ENCODE assay signal across 20 cellular contexts in genomic region chr3:136276049-136276755, GRCh38. TPM values are rescaled to one million over a fixed set of nuclear protein-coding genes. Genes with fewer than 3 reads are reported as not detected.
DNase-seq lines count a peak whose midpoint lies in the region; TF ChIP-seq lines count a peak whose summit lies in the region.
"Had no signal": no experiment of that assay in that cellular context is flagged by ENCODE, and none has a peak within 500 bp of the region (broad histone marks: within the 10 kb centered on the region; RNA-seq: fewer than 3 reads in every experiment).

No MANE protein-coding gene starts in this region.

- H3K27me3 ChIP-seq in WERI-Rb-1 (ENCODE audit: insufficient read depth, low read depth, severe bottlenecking): no peaks in the 10 kb centered on the region

- intact Hi-C loops in activated CD4-positive, alpha-beta T cell treated with anti-CD3 and anti-CD28 coated beads, Interleukin-2, amount 10 ng/mL, durations not matched to agents 24 days and 14 days (cut with micrococcal nuclease): no loop called here
- intact Hi-C loops in head of caudate nucleus (cut with DNase I): no loop called here

- H3K9me3 Mint-ChIP-seq in activated CD4-positive, alpha-beta T cell treated with anti-CD3 and anti-CD28 coated beads, Interleukin-2, amount 10 ng/mL, durations not matched to agents 24 days and 14 days: peaks cover 21% of the 10 kb centered on the region

- H3K4me1 Mint-ChIP-seq in activated CD4-positive, alpha-beta T cell treated with anti-CD3 and anti-CD28 coated beads, Interleukin-2, amount 10 ng/mL, durations not matched to agents 24 days and 14 days: peaks cover 5% of the 10 kb centered on the region
- H3K4me1 Mint-ChIP-seq: neural crest cell had no signal

- H3K36me3 Mint-ChIP-seq in activated CD4-positive, alpha-beta T cell treated with anti-CD3 and anti-CD28 coated beads, Interleukin-2, amount 10 ng/mL, durations not matched to agents 24 days and 14 days (ENCODE audit: low read depth): peaks cover 45% of the 10 kb centered on the region

- peak; percentile 36 for DNase-seq in activated CD4-positive, alpha-beta T cell treated with anti-CD3 and anti-CD28 coated beads, Interleukin-2, amount 10 ng/mL, durations not matched to agents 24 days and 14 days
- DNase-seq in activated CD4-positive, alpha-beta T cell treated with anti-CD3 and anti-CD28 coated beads for 48 hours: no peak
- DNase-seq in WERI-Rb-1 (no peak), epithelial cell of prostate (ENCODE audit: low read depth, low spot score) (peak; percentile 20), substantia nigra (lab: John Stamatoyannopoulos, UW) (no peak), NOMO-1 treated with DMSO at 0.1 percent for 48 hours (lab: John Stamatoyannopoulos, UW; ENCODE audit: unreplicated experiment) (no peak), NCI-H345 (lab: John Stamatoyannopoulos, UW) (no peak), head of caudate nucleus (no peak)
- DNase-seq: activated B cell treated with CpG ODN at 0.5 μM for 24 hours; activated T-cell treated with anti-CD3 and anti-CD28 coated beads, Interleukin-2, amount 50 U/mL, for 72 hours; DND-41; effector CD8-positive, alpha-beta T cell; GM23248; KBM-7; NCI-H524; SIG-M5; T-helper 17 cell had no signal

- peaks cover 12% of the 10 kb centered on the region for H3K36me3 ChIP-seq in WERI-Rb-1
- H3K36me3 ChIP-seq: thoracic aorta had no signal

- no peak overlapping the region for H3K4me3 ChIP-seq in WERI-Rb-1 (ENCODE audit: low read depth, low read length)
- H3K4me3 ChIP-seq: GM23248, thoracic aorta had no signal

- H3K9me3 ChIP-seq in WERI-Rb-1 (ENCODE audit: severe bottlenecking): peaks cover 2% of the 10 kb centered on the region

- H3K27me3 Mint-ChIP-seq in activated CD4-positive, alpha-beta T cell treated with anti-CD3 and anti-CD28 coated beads, Interleukin-2, amount 10 ng/mL, durations not matched to agents 24 days and 14 days: no peaks in the 10 kb centered on the region
- H3K27me3 Mint-ChIP-seq: activated B cell treated with CpG ODN at 0.5 μM for 24 hours; activated naive CD8-positive, alpha-beta T cell; T-helper 17 cell had no signal

- 0 out of 2 replicates have a peak, but pooled peaks have one; percentile 1 for TF ChIP-seq CTCF in WERI-Rb-1 (IDR thresholded peaks at IDR 0.05; ENCODE audit: low read depth, low read length)

- H3K27ac ChIP-seq in WERI-Rb-1 (no peak overlapping the region), epithelial cell of prostate (peak overlapping the region; percentile 28), substantia nigra (ENCODE audit: low read depth, low read length, poor library complexity, severe bottlenecking) (peak overlapping the region; percentile 17)
- H3K27ac ChIP-seq: GM23248, thoracic aorta had no signal

- H3K4me3 Mint-ChIP-seq in activated CD4-positive, alpha-beta T cell treated with anti-CD3 and anti-CD28 coated beads, Interleukin-2, amount 10 ng/mL, durations not matched to agents 24 days and 14 days: no peak overlapping the region
- H3K4me3 Mint-ChIP-seq: activated B cell treated with CpG ODN at 0.5 μM for 24 hours; activated naive CD8-positive, alpha-beta T cell; activated T-cell treated with anti-CD3 and anti-CD28 coated beads, Interleukin-2, amount 50 U/mL, for 72 hours; neural crest cell; T-helper 17 cell had no signal

- H3K27ac Mint-ChIP-seq in activated CD4-positive, alpha-beta T cell treated with anti-CD3 and anti-CD28 coated beads, Interleukin-2, amount 10 ng/mL, durations not matched to agents 24 days and 14 days: no peak overlapping the region
- H3K27ac Mint-ChIP-seq: activated B cell treated with CpG ODN at 0.5 μM for 24 hours; activated naive CD8-positive, alpha-beta T cell; activated T-cell treated with anti-CD3 and anti-CD28 coated beads, Interleukin-2, amount 50 U/mL, for 72 hours had no signal

RNA-seq across cellular contexts. Expression of gene PCCB, which starts 26.1 kb away (rescaled TPM):
- total RNA-seq in activated CD4-positive, alpha-beta T cell treated with anti-CD3 and anti-CD28 coated beads, Interleukin-2, amount 10 ng/mL, durations not matched to agents 24 days and 14 days: 45.4 and 55.9 TPM in 2 replicates

Comparison
In these comparisons a context has a peak if more than half of its experiments do, and no peak if none do; other contexts are left out.
1. DNase-seq: peak in activated CD4-positive, alpha-beta T cell treated with anti-CD3 and anti-CD28 coated beads, Interleukin-2, amount 10 ng/mL, durations not matched to agents 24 days and 14 days (single experiment) and epithelial cell of prostate (single experiment); none in activated CD4-positive, alpha-beta T cell treated with anti-CD3 and anti-CD28 coated beads for 48 hours (single experiment), WERI-Rb-1 (single experiment), substantia nigra (0 of 49), NOMO-1 treated with DMSO at 0.1 percent for 48 hours (single experiment), NCI-H345 (single experiment) and head of caudate nucleus (0 of 42).